ENCODE assay signal across 19 cellular contexts in the genomic region with DNA sequence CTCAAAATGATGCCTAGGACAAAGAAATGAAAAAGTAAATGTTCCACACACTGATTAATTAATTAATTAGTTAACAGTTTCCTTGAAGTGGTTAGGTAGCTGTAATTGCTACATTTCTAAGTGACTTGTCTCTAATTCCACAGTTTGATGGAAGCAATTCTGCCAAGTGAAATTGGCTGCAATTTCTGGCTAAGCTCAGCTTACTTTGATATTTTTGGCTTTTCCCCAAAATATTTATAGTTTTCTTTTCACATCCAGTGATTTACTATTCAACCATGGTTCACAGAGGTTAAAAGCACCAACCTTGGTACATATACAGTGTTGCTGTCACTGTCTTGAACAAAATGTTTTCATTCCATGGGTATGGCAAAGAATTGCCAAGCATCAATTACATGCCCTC.
DNase-seq lines count a peak whose midpoint lies in the region; TF ChIP-seq lines count a peak whose summit lies in the region.
"Had no signal": no experiment of that assay in that cellular context is flagged by ENCODE, and none has a peak within 500 bp of the region (broad histone marks: within the 10 kb centered on the region; RNA-seq: fewer than 3 reads in every experiment).

No MANE protein-coding gene starts in this region.

- CTCF ChIA-PET in MCF 10A (lab: Yijun Ruan, JAX) = interaction anchor here (1.2 kb wide), 1 partner anchor 63 kb away, joined by 4 read pairs; no protein-coding TSS in a partner anchor

- TF ChIP-seq CTCF in MCF 10A (IDR thresholded peaks at IDR 0.05; ENCODE audit: unreplicated experiment) (no peak), breast epithelium (IDR thresholded peaks at IDR 0.05) (no peak), astrocyte of the spinal cord (IDR thresholded peaks at IDR 0.05; ENCODE audit: low read depth, low read length) (no peak), fibroblast of lung (conservative IDR thresholded peaks at IDR 0.05 in 1 of 2, IDR thresholded peaks at IDR 0.05 in 1 of 2; ENCODE audit: low read depth in 1 of 2, low read length in 2 of 2) (no peak)

- no peaks in the 10 kb centered on the region for H3K27me3 Mint-ChIP-seq in MCF 10A (ENCODE audit: insufficient read depth, unreplicated experiment)
- H3K27me3 Mint-ChIP-seq in activated T-helper 2 cell treated with anti-CD3 and anti-CD28 coated beads, Interferon-gamma antibody, Interleukin-2, Interleukin-4, amounts not matched to agents 10 μg/mL and 5 μg/mL and 100 μg/mL, durations not matched to agents 14 hours and 24 hours and 36 hours (ENCODE audit: low read depth) = no peaks in the 10 kb centered on the region
- H3K27me3 Mint-ChIP-seq: CD4-positive, CD25-positive, alpha-beta regulatory T cell; IgD-negative memory B cell had no signal

- H3K27me3 ChIP-seq in breast epithelium = no peaks in the 10 kb centered on the region
- no peaks in the 10 kb centered on the region for H3K27me3 ChIP-seq in fibroblast of lung (ENCODE audit: control insufficient read depth, insufficient read depth, low read length)
- H3K27me3 ChIP-seq: Peyer's patch had no signal

- H3K9me3 Mint-ChIP-seq in MCF 10A (ENCODE audit: unreplicated experiment) = no peaks in the 10 kb centered on the region
- peaks cover 27% of the 10 kb centered on the region for H3K9me3 Mint-ChIP-seq in activated T-helper 2 cell treated with anti-CD3 and anti-CD28 coated beads, Interferon-gamma antibody, Interleukin-2, Interleukin-4, amounts not matched to agents 10 μg/mL and 5 μg/mL and 100 μg/mL, durations not matched to agents 14 hours and 24 hours and 36 hours

- H3K4me1 Mint-ChIP-seq in MCF 10A (ENCODE audit: insufficient read depth, unreplicated experiment) = peaks cover 26% of the 10 kb centered on the region
- no peaks in the 10 kb centered on the region for H3K4me1 Mint-ChIP-seq in activated T-helper 2 cell treated with anti-CD3 and anti-CD28 coated beads, Interferon-gamma antibody, Interleukin-2, Interleukin-4, amounts not matched to agents 10 μg/mL and 5 μg/mL and 100 μg/mL, durations not matched to agents 14 hours and 24 hours and 36 hours (ENCODE audit: low read depth)
- H3K4me1 Mint-ChIP-seq: CD4-positive, CD25-positive, alpha-beta regulatory T cell had no signal

- intact Hi-C loops in MCF 10A (cut with micrococcal nuclease) = no loop called here
- intact Hi-C loops in breast epithelium (cut with DNase I; ENCODE audit: low total_unique reads) = no loop called here
- intact Hi-C loops in activated T-helper 2 cell treated with anti-CD3 and anti-CD28 coated beads, Interferon-gamma antibody, Interleukin-2, Interleukin-4, amounts not matched to agents 10 μg/mL and 5 μg/mL and 100 μg/mL, durations not matched to agents 14 hours and 24 hours and 36 hours (cut with micrococcal nuclease) = no loop called here

- POLR2A ChIA-PET in MCF 10A (lab: Yijun Ruan, JAX) = interaction anchor here (0.8 to 2.1 kb wide), 3 partner anchors 12 to 23 kb away, joined by 3 to 15 read pairs (median 4); no protein-coding TSS in a partner anchor

- H3K9ac ChIP-seq in fibroblast of lung (ENCODE audit: insufficient read depth, low read length) = no peak overlapping the region

- H3K79me2 ChIP-seq in fibroblast of lung (ENCODE audit: control insufficient read depth, insufficient read depth, low read length) = no peaks in the 10 kb centered on the region

- no peak overlapping the region for H3K4me3 Mint-ChIP-seq in MCF 10A (ENCODE audit: unreplicated experiment)
- no peak overlapping the region for H3K4me3 Mint-ChIP-seq in activated T-helper 2 cell treated with anti-CD3 and anti-CD28 coated beads, Interferon-gamma antibody, Interleukin-2, Interleukin-4, amounts not matched to agents 10 μg/mL and 5 μg/mL and 100 μg/mL, durations not matched to agents 14 hours and 24 hours and 36 hours (ENCODE audit: low read depth)
- H3K4me3 Mint-ChIP-seq: CD4-positive, CD25-positive, alpha-beta regulatory T cell; IgD-negative memory B cell had no signal

- no peak overlapping the region for H2AFZ ChIP-seq in fibroblast of lung (ENCODE audit: low read length)

- H3K36me3 ChIP-seq in breast epithelium (no peaks in the 10 kb centered on the region), fibroblast of lung (ENCODE audit: control insufficient read depth, insufficient read depth, low read length) (no peaks in the 10 kb centered on the region)
- H3K36me3 ChIP-seq: Peyer's patch had no signal

- DNase-seq in MCF 10A (ENCODE audit: unreplicated experiment) (no peak), breast epithelium (ENCODE audit: low spot score in 2 of 2) (no peak), astrocyte of the spinal cord (ENCODE audit: low read depth, low spot score) (peak; percentile 36), fibroblast of lung (ENCODE audit: low read depth in 2 of 2) (peak; percentile 24 to 32), skeletal muscle cell (ENCODE audit: low read depth) (peak; percentile 17), NCI-H187 treated with DMSO at 0.1 percent for 48 hours (lab: John Stamatoyannopoulos, UW) (no peak), substantia nigra (lab: John Stamatoyannopoulos, UW) (no peak)
- DNase-seq in activated T-helper 2 cell treated with anti-CD3 and anti-CD28 coated beads, Interferon-gamma antibody, Interleukin-2, Interleukin-4, amounts not matched to agents 10 μg/mL and 5 μg/mL and 100 μg/mL, durations not matched to agents 14 hours and 24 hours and 36 hours (ENCODE audit: low spot score) = no peak
- DNase-seq: CD4-positive, CD25-positive, alpha-beta regulatory T cell; NCI-H1092; NCI-H1436 treated with DMSO at 0.1 percent for 48 hours; NCI-H1930; NCI-H446; NCI-H526; OCI-M1; Peyer's patch; SHP77 treated with DMSO at 0.1 percent for 48 hours had no signal

- no peaks in the 10 kb centered on the region for H4K20me1 ChIP-seq in fibroblast of lung (ENCODE audit: control insufficient read depth, extremely low read depth, insufficient read depth, low read length)

- H3K4me1 ChIP-seq in breast epithelium = no peaks in the 10 kb centered on the region
- H3K4me1 ChIP-seq in fibroblast of lung (ENCODE audit: control insufficient read depth, extremely low read depth, insufficient read depth, low read length) = no peaks in the 10 kb centered on the region
- H3K4me1 ChIP-seq: Peyer's patch had no signal

- in situ Hi-C loops in astrocyte of the spinal cord (cut with HindIII; ENCODE audit: low sequenced_read_pairs) = no loop called here

- H3K36me3 Mint-ChIP-seq in MCF 10A (ENCODE audit: insufficient read depth, unreplicated experiment) = no peaks in the 10 kb centered on the region
- no peaks in the 10 kb centered on the region for H3K36me3 Mint-ChIP-seq in activated T-helper 2 cell treated with anti-CD3 and anti-CD28 coated beads, Interferon-gamma antibody, Interleukin-2, Interleukin-4, amounts not matched to agents 10 μg/mL and 5 μg/mL and 100 μg/mL, durations not matched to agents 14 hours and 24 hours and 36 hours (ENCODE audit: low read depth)
- H3K36me3 Mint-ChIP-seq: CD4-positive, CD25-positive, alpha-beta regulatory T cell; IgD-negative memory B cell had no signal

- H3K9me3 ChIP-seq in breast epithelium (no peaks in the 10 kb centered on the region), fibroblast of lung (ENCODE audit: control insufficient read depth, insufficient read depth, low read depth, low read length) (no peaks in the 10 kb centered on the region)
- H3K9me3 ChIP-seq: Peyer's patch had no signal

- TF ChIP-seq POLR2A in breast epithelium (IDR thresholded peaks at IDR 0.05) = no peak

- no peak overlapping the region for H3K4me2 ChIP-seq in fibroblast of lung (ENCODE audit: extremely low read depth, insufficient read depth, low read length)

- H3K27ac Mint-ChIP-seq in MCF 10A (ENCODE audit: low read depth, unreplicated experiment) = peak overlapping the region; percentile 29
- H3K27ac Mint-ChIP-seq in activated T-helper 2 cell treated with anti-CD3 and anti-CD28 coated beads, Interferon-gamma antibody, Interleukin-2, Interleukin-4, amounts not matched to agents 10 μg/mL and 5 μg/mL and 100 μg/mL, durations not matched to agents 14 hours and 24 hours and 36 hours = no peak overlapping the region
- H3K27ac Mint-ChIP-seq: CD4-positive, CD25-positive, alpha-beta regulatory T cell; IgD-negative memory B cell had no signal

- H3K4me3 ChIP-seq in breast epithelium = no peak overlapping the region
- no peak overlapping the region for H3K4me3 ChIP-seq in astrocyte of the spinal cord (ENCODE audit: low read depth, low read length)
- no peak overlapping the region for H3K4me3 ChIP-seq in fibroblast of lung (replicated peaks in 1 of 4; ENCODE audit: control extremely low read depth in 1 of 4, insufficient read depth in 1 of 4, low read depth in 3 of 4, low read length in 4 of 4)
- H3K4me3 ChIP-seq in skeletal muscle cell (ENCODE audit: low read depth, low read length) = no peak overlapping the region
- H3K4me3 ChIP-seq: Peyer's patch had no signal

- H3K27ac ChIP-seq in breast epithelium (no peak overlapping the region), fibroblast of lung (ENCODE audit: insufficient read depth, low read length) (no peak overlapping the region), substantia nigra (ENCODE audit: low read depth, low read length, poor library complexity, severe bottlenecking) (no peak overlapping the region)
- H3K27ac ChIP-seq: HL-60, Peyer's patch had no signal

- BruUV-seq in MCF 10A (replicated peaks; lab: Mats Ljungman, UMichigan) = no TSS peak

Comparison
In these comparisons a context has a peak if more than half of its experiments do, and no peak if none do; other contexts are left out.
1. DNase-seq: peak in astrocyte of the spinal cord (single experiment), fibroblast of lung (2 of 2) and skeletal muscle cell (single experiment); none in MCF 10A (single experiment), breast epithelium (0 of 2), activated T-helper 2 cell treated with anti-CD3 and anti-CD28 coated beads, Interferon-gamma antibody, Interleukin-2, Interleukin-4, amounts not matched to agents 10 μg/mL and 5 μg/mL and 100 μg/mL, durations not matched to agents 14 hours and 24 hours and 36 hours (single experiment), NCI-H187 treated with DMSO at 0.1 percent for 48 hours (single experiment) and substantia nigra (0 of 49).